ENCODE assay signal across 34 cellular contexts in the genomic region with DNA sequence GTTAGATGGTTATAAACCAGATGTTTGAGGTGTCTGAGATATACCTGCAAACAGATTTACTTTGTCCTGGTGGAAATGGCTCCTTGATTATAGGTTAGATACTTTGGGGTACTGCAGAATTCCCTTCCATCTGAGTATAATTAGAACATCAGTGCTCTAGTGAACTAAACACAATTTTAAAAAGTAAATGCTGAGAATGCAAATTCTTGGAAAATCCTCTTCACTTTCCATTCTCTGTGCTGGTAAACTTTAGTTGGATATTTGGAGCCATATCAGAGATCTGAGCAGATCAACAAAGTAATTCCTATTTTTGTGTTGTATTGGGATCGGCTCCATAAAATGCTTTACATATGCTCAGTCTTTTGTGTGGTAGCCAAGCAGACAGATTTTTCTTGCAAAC. TPM values are rescaled to one million over a fixed set of nuclear protein-coding genes. Genes with fewer than 3 reads are reported as not detected.
"Had no signal": no experiment of that assay in that cellular context is flagged by ENCODE, and none has a peak within 500 bp of the region (broad histone marks: within the 10 kb centered on the region; RNA-seq: fewer than 3 reads in every experiment).

No MANE protein-coding gene starts in this region.

- H3K4me3 ChIP-seq: adrenal gland, body of pancreas, breast epithelium had no signal

- ATAC-seq: activated CD8-positive, alpha-beta memory T cell treated with anti-CD3 and anti-CD28 coated beads, Interleukin-2, amount 10 ng/mL, durations not matched to agents 7 days and 5 days; activated CD8-positive, alpha-beta T cell treated with anti-CD3 and anti-CD28 coated beads for 36 hours; activated naive CD4-positive, alpha-beta T cell treated with anti-CD3 and anti-CD28 coated beads, Interleukin-2, amount 50 U/mL, for 72 hours; body of pancreas; T-helper 17 cell had no signal

- H3K4me1 ChIP-seq: adrenal gland, body of pancreas, breast epithelium had no signal

- H3K27me3 ChIP-seq: adrenal gland, body of pancreas, brain microvascular endothelial cell, breast epithelium had no signal

- H3K27ac ChIP-seq: adrenal gland, body of pancreas, brain microvascular endothelial cell, breast epithelium, VCaP had no signal

- H3K9me3 ChIP-seq: adrenal gland, body of pancreas had no signal

- FAIRE-seq: astrocyte, colon, TTC549 had no signal

- H3K36me3 ChIP-seq: adrenal gland, brain microvascular endothelial cell, breast epithelium had no signal

- DNase-seq: activated B cell treated with CpG ODN at 0.5 μM for 24 hours; activated CD4-positive, alpha-beta memory T cell treated with anti-CD3 and anti-CD28 coated beads for 36 hours; activated CD4-positive, alpha-beta T cell treated with anti-CD3 and anti-CD28 coated beads for 4 hours; activated CD4-positive, alpha-beta T cell treated with anti-CD3 and anti-CD28 coated beads, Interleukin-2, amount 10 ng/mL, durations not matched to agents 24 days and 14 days; activated CD4-positive, alpha-beta T cell treated with anti-CD3 and anti-CD28 coated beads, Interleukin-2, amount 50 U/mL, for 1 hour; activated CD4-positive, alpha-beta T cell treated with anti-CD3 and anti-CD28 coated beads, Interleukin-2, amount 50 U/mL, for 4 hours; activated CD4-positive, CD25-positive, alpha-beta regulatory T cell treated with anti-CD3 and anti-CD28 coated beads, Interleukin-2, amount 50 U/mL, for 72 hours; activated CD8-positive, alpha-beta memory T cell treated with anti-CD3 and anti-CD28 coated beads, Interleukin-2, amount 10 ng/mL, durations not matched to agents 7 days and 5 days; activated CD8-positive, alpha-beta memory T cell treated with anti-CD3 and anti-CD28 coated beads, Interleukin-2, amount 50 U/mL, for 48 hours; activated CD8-positive, alpha-beta T cell treated with anti-CD3 and anti-CD28 coated beads for 36 hours; activated effector memory CD4-positive, alpha-beta T cell treated with Interleukin-2 at 50 U/mL for 16 hours; activated gamma-delta T cell; activated naive CD4-positive, alpha-beta T cell; activated naive CD4-positive, alpha-beta T cell treated with anti-CD3 and anti-CD28 coated beads for 36 hours; activated naive CD4-positive, alpha-beta T cell treated with anti-CD3 and anti-CD28 coated beads, Interleukin-2, amount 50 U/mL, for 16 hours; activated naive CD8-positive, alpha-beta T cell treated with anti-CD3 and anti-CD28 coated beads for 36 hours; activated T-cell treated with anti-CD3 and anti-CD28 coated beads, Interleukin-2, amount 50 U/mL, for 24 hours; activated T-cell treated with anti-CD3 and anti-CD28 coated beads, Interleukin-2, amount 50 U/mL, for 48 hours; adrenal gland; amniotic stem cell; aorta; body of pancreas; brain microvascular endothelial cell; central memory CD4-positive, alpha-beta T cell; T-helper 17 cell had no signal

RNA-seq across cellular contexts. Expression of a gene that starts 38.0 kb away (rescaled TPM):
- total RNA-seq: activated CD4-positive, alpha-beta memory T cell treated with anti-CD3 and anti-CD28 coated beads for 36 hours; activated CD4-positive, alpha-beta T cell treated with anti-CD3 and anti-CD28 coated beads, Interleukin-2, amount 10 ng/mL, durations not matched to agents 24 days and 14 days; activated CD8-positive, alpha-beta T cell treated with anti-CD3 and anti-CD28 coated beads for 36 hours; activated naive CD4-positive, alpha-beta T cell treated with anti-CD3 and anti-CD28 coated beads for 36 hours; activated naive CD4-positive, alpha-beta T cell treated with anti-CD3 and anti-CD28 coated beads, Interleukin-2, amount 50 U/mL, for 72 hours; activated T-helper 2 cell treated with anti-CD3 and anti-CD28 coated beads, Interferon-gamma antibody, Interleukin-2, Interleukin-4, amounts not matched to agents 10 μg/mL and 5 μg/mL and 100 μg/mL, durations not matched to agents 14 hours and 24 hours and 36 hours; T-helper 1 cell treated with Interleukin-12 subunit alpha and Interleukin-12 subunit beta and Interleukin-4 antibody, amounts not matched to agents 30 ng/mL and 1 ng/mL, for 36 hours; T-helper 2 cell treated with Interferon-gamma antibody and Interleukin-4, amounts not matched to agents 100 ng/mL and 5 ng/mL, for 36 hours had no signal
